In genomic region chrX:134459683-134460004, GRCh38 we compare ENCODE assay signal across 8 cellular contexts. TPM values are rescaled to one million over a fixed set of nuclear protein-coding genes. Genes with fewer than 3 reads are reported as not detected.
DNase-seq lines count a peak whose midpoint lies in the region; ATAC-seq, FAIRE-seq and TF ChIP-seq lines count a peak whose summit lies in the region.

No MANE protein-coding gene starts in this region.

- peak overlapping the region; percentile 87 for H3K27ac Mint-ChIP-seq in GM23338

- H3F3A ChIP-seq in GM23338 (replicated peaks; ENCODE audit: low read depth) = no peaks in the 10 kb centered on the region
- no peaks in the 10 kb centered on the region for H3F3A ChIP-seq in OCI-LY1 (ENCODE audit: insufficient read depth, low read length)
- H3F3A ChIP-seq in neural cell (ENCODE audit: insufficient read depth, low read length, poor library complexity, severe bottlenecking) = no peaks in the 10 kb centered on the region

- TF ChIP-seq POLR2A in H1 (IDR thresholded peaks at IDR 0.05; ENCODE audit: control extremely low read depth in 1 of 2, low read depth in 2 of 2, low read length in 2 of 2) = no peak; a peak in 1 of 3 replicates

- POLR2A ChIA-PET in H1 (lab: Charles Lee; ENCODE audit: partially characterized antibody) = interaction anchor here (0.7 to 2.2 kb wide), 2 partner anchors 67 to 305 kb away, joined by 3 to 6 read pairs; no protein-coding TSS in a partner anchor

- peak overlapping the region; percentile 79 for H3K4me2 ChIP-seq in GM23338
- H3K4me2 ChIP-seq in OCI-LY1 (ENCODE audit: low read length) = peak overlapping the region; percentile 91
- peak overlapping the region; percentile 48 to 57 for H3K4me2 ChIP-seq in H1 (ENCODE audit: insufficient read depth in 1 of 2, low read depth in 2 of 2, low read length in 2 of 2)
- H3K4me2 ChIP-seq in neural cell (ENCODE audit: low read length) = no peak overlapping the region

- no peak overlapping the region for H3K56ac ChIP-seq in H1 (replicated peaks; ENCODE audit: insufficient read length, low read depth, low read length)

- TF ChIP-seq EP300 in H1 (IDR thresholded peaks at IDR 0.05; ENCODE audit: borderline replicate concordance in 1 of 2, low read depth in 2 of 2, low read length in 2 of 2) = no peak
- TF ChIP-seq EP300 in neural cell (conservative IDR thresholded peaks at IDR 0.05; ENCODE audit: poor library complexity, severe bottlenecking) = no peak

- no peak overlapping the region for H2BK20ac ChIP-seq in H1 (ENCODE audit: low read length)

- no peaks in the 10 kb centered on the region; the same call in 1 of the 2 replicates for H4K20me1 ChIP-seq in GM23338 (replicated peaks; ENCODE audit: insufficient read depth)
- H4K20me1 ChIP-seq in OCI-LY1 (ENCODE audit: insufficient read depth, low read length) = no peaks in the 10 kb centered on the region
- H4K20me1 ChIP-seq in H1 (replicated peaks in 1 of 2; ENCODE audit: control insufficient read depth in 1 of 2, insufficient read depth in 2 of 2, low read length in 2 of 2) = no peaks in the 10 kb centered on the region
- H4K20me1 ChIP-seq in neural cell (ENCODE audit: insufficient read depth) = no peaks in the 10 kb centered on the region

- H3K18ac ChIP-seq in H1 (ENCODE audit: extremely low read depth, low read length) = no peak overlapping the region; the same call in 1 of the 2 replicates

- H3K14ac ChIP-seq in H1 (ENCODE audit: insufficient read length) = no peak overlapping the region

- TF ChIP-seq CTCF in GM23338 (conservative IDR thresholded peaks at IDR 0.05; ENCODE audit: low read depth in 2 of 2) = no peak
- no peak for TF ChIP-seq CTCF in OCI-LY1 (IDR thresholded peaks at IDR 0.05; ENCODE audit: low read length)
- TF ChIP-seq CTCF in H1 (IDR thresholded peaks at IDR 0.05; ENCODE audit: control extremely low read depth in 1 of 3, insufficient read depth in 1 of 3, low read depth in 1 of 3, low read length in 3 of 3) = no peak
- TF ChIP-seq CTCF in neural cell (IDR thresholded peaks at IDR 0.05; ENCODE audit: poor library complexity, severe bottlenecking) = no peak

- no peaks in the 10 kb centered on the region for H3K9me3 Mint-ChIP-seq in GM23338

- H3K4me3 Mint-ChIP-seq in GM23338 = peak overlapping the region; percentile 75

- no peak for FAIRE-seq in H1 (lab: Jason Lieb, UNC)

- H3K9ac ChIP-seq in OCI-LY1 (ENCODE audit: low read length) (peak overlapping the region; percentile 84), H1 (replicated peaks in 1 of 4; ENCODE audit: extremely low read depth in 1 of 4, low read depth in 3 of 4, low read length in 3 of 4) (peak overlapping the region in 3 of 4 experiments; percentile 15 to 64 (median 42); a peak in 4 of 7 replicates), neural cell (ENCODE audit: low read length) (peak overlapping the region; percentile 49)

- WGBS in H1 (ENCODE audit: extremely low coverage in 1 of 2, insufficient coverage in 1 of 2, insufficient read length in 1 of 2, insufficient replicate concordance in 2 of 2, low coverage in 1 of 2, low lambda C conversion rate in 2 of 2, missing lambda C conversion rate in 1 of 2), 2 experiments = 12% methylated on average over 12 of the region's 12 CpGs; no CpG with 5 or more reads in 1 of the 2 experiments

- H3K27me3 Mint-ChIP-seq in GM23338 (ENCODE audit: insufficient read depth, low read depth, poor library complexity) = no peaks in the 10 kb centered on the region

- CTCF ChIA-PET in H1 (lab: Charles Lee; ENCODE audit: partially characterized antibody) = no interaction called here

- H3K4me1 Mint-ChIP-seq in GM23338 = no peaks in the 10 kb centered on the region

- H2AFZ ChIP-seq in GM23338 = peak overlapping the region; percentile 91; the same call in 1 of the 2 replicates
- 0 out of 2 replicates have a peak overlapping the region, but pooled peaks have one; percentile 69 for H2AFZ ChIP-seq in OCI-LY1 (ENCODE audit: low read length)
- H2AFZ ChIP-seq in H1 (ENCODE audit: low read length) = peak overlapping the region; percentile 62; the same call in 1 of the 2 replicates
- H2AFZ ChIP-seq in neural cell (ENCODE audit: low read depth, low read length) = no peak overlapping the region

- no peak overlapping the region for H3K4ac ChIP-seq in H1 (replicated peaks; ENCODE audit: insufficient read length, low read depth, low read length)

- H3K36me3 ChIP-seq in GM23338 (ENCODE audit: insufficient read depth) (no peaks in the 10 kb centered on the region), OCI-LY1 (ENCODE audit: insufficient read depth, low read length) (no peaks in the 10 kb centered on the region; the same call in 1 of the 2 replicates), H1 (ENCODE audit: control insufficient read depth in 2 of 4, insufficient read depth in 4 of 4, low read length in 3 of 4) (no peaks in the 10 kb centered on the region), neural cell (ENCODE audit: insufficient read depth, low read length) (no peaks in the 10 kb centered on the region)

- no peak overlapping the region for H2AK5ac ChIP-seq in H1 (ENCODE audit: low read depth, low read length)

- H3K4me1 ChIP-seq in GM23338 (ENCODE audit: insufficient read depth) (no peaks in the 10 kb centered on the region; the same call in 1 of the 2 replicates), OCI-LY1 (ENCODE audit: insufficient read depth, low read length, severe bottlenecking) (peaks cover 30% of the 10 kb centered on the region), H1 (replicated peaks in 1 of 4; ENCODE audit: control insufficient read depth in 3 of 4, insufficient read depth in 4 of 4, low read length in 3 of 4) (0 out of 7 replicates have a peak, but pooled peaks cover 0 to 2% (median 0%) of the 10 kb centered on the region in 4 experiments)

- H3K79me2 ChIP-seq in GM23338 (replicated peaks; ENCODE audit: insufficient read depth) (peaks cover 41% of the 10 kb centered on the region), OCI-LY1 (ENCODE audit: insufficient read depth, low read length) (peaks cover 39% of the 10 kb centered on the region), H1 (ENCODE audit: control insufficient read depth in 1 of 2, insufficient read depth in 2 of 2, low read length in 2 of 2) (peaks cover 0 to 37% of the 10 kb centered on the region in 2 experiments; a peak in 2 of 4 replicates), neural cell (replicated peaks; ENCODE audit: insufficient read depth, low read length) (peaks cover 4% of the 10 kb centered on the region)

- H3K9me3 ChIP-seq in OCI-LY1 (ENCODE audit: low read length) = no peaks in the 10 kb centered on the region
- no peaks in the 10 kb centered on the region for H3K9me3 ChIP-seq in H1 (ENCODE audit: insufficient read depth in 2 of 2, low read depth in 1 of 2, low read length in 1 of 2)
- no peaks in the 10 kb centered on the region for H3K9me3 ChIP-seq in neural cell (ENCODE audit: low read length)

- H3K27ac ChIP-seq in GM23338 (ENCODE audit: low read depth) (peak overlapping the region; percentile 88), OCI-LY1 (ENCODE audit: low read depth, low read length, poor library complexity, severe bottlenecking) (peak overlapping the region; percentile 39), H1 (ENCODE audit: low read depth, low read length) (peak overlapping the region; percentile 67), neural cell (ENCODE audit: low read length) (no peak overlapping the region)

- no peak overlapping the region for H2BK12ac ChIP-seq in H1 (ENCODE audit: low read depth, low read length)

- H3K79me1 ChIP-seq in H1 (ENCODE audit: low read depth, low read length) = no peaks in the 10 kb centered on the region

- H4K8ac ChIP-seq in H1 (ENCODE audit: extremely low read depth, insufficient read depth, low read length) = peak overlapping the region; percentile 84; the same call in 1 of the 2 replicates

- H2BK5ac ChIP-seq in H1 (ENCODE audit: low read depth, low read length) = no peak overlapping the region

- H3K23ac ChIP-seq in H1 (ENCODE audit: insufficient read length) = no peak overlapping the region

- intact Hi-C loops in posterior cingulate gyrus (cut with DNase I) = no loop called here

- H2BK120ac ChIP-seq in H1 (replicated peaks; ENCODE audit: low read depth, low read length) = no peak overlapping the region

- no peaks in the 10 kb centered on the region for H3K27me3 ChIP-seq in GM23338 (ENCODE audit: insufficient read depth)
- no peaks in the 10 kb centered on the region for H3K27me3 ChIP-seq in OCI-LY1 (ENCODE audit: insufficient read depth, low read length)
- H3K27me3 ChIP-seq in H1 (replicated peaks in 1 of 4; ENCODE audit: control insufficient read depth in 3 of 4, extremely low read depth in 1 of 4, insufficient read depth in 3 of 4, low read length in 3 of 4) = no peaks in the 10 kb centered on the region
- H3K27me3 ChIP-seq in neural cell (ENCODE audit: insufficient read depth, low read depth, low read length) = no peaks in the 10 kb centered on the region

- TF ChIP-seq RAD21 in H1 (IDR thresholded peaks at IDR 0.05 in 1 of 2, conservative IDR thresholded peaks at IDR 0.05 in 1 of 2; ENCODE audit: low read depth in 2 of 2, low read length in 2 of 2) = no peak
- TF ChIP-seq RAD21 in neural cell (conservative IDR thresholded peaks at IDR 0.05) = no peak

- peaks cover 2% of the 10 kb centered on the region; the same call in 1 of the 3 replicates for H3K36me3 Mint-ChIP-seq in GM23338 (ENCODE audit: low read depth)

- no peak overlapping the region for H2BK15ac ChIP-seq in H1 (ENCODE audit: low read length)

- no peaks in the 10 kb centered on the region for H3K23me2 ChIP-seq in H1 (ENCODE audit: low read depth, low read length)

- no peak overlapping the region for H4K5ac ChIP-seq in H1 (ENCODE audit: insufficient read length, low read depth, low read length)

- peak overlapping the region; percentile 70 for H3K4me3 ChIP-seq in GM23338
- peak overlapping the region; percentile 94 for H3K4me3 ChIP-seq in OCI-LY1 (ENCODE audit: low read depth, low read length, poor library complexity, severe bottlenecking)
- peak overlapping the region; percentile 40 to 59 (median 48); a peak in 6 of 8 replicates for H3K4me3 ChIP-seq in H1 (ENCODE audit: extremely low read depth in 1 of 4, insufficient read depth in 2 of 4, low read depth in 3 of 4, low read length in 4 of 4)
- H3K4me3 ChIP-seq in neural cell (ENCODE audit: low read length) = peak overlapping the region; percentile 70

- no peak overlapping the region for H4K91ac ChIP-seq in H1 (replicated peaks; ENCODE audit: insufficient read length, low read length)

- no peak; the same call in 2 of the 3 replicates for ATAC-seq in GM23338

- DNase-seq in DMS53 (lab: John Stamatoyannopoulos, UW) (peak; percentile 77), GM23338 (ENCODE audit: low spot score) (no peak), H1 (ENCODE audit: low read depth in 1 of 2, low spot score in 2 of 2) (no peak), NCI-H2227 (lab: John Stamatoyannopoulos, UW; ENCODE audit: unreplicated experiment) (no peak), posterior cingulate gyrus (no peak)
- no peak for DNase-seq in activated CD4-positive, alpha-beta T cell treated with anti-CD3 and anti-CD28 coated beads for 4 hours

- no peaks in the 10 kb centered on the region for H3K9me2 ChIP-seq in GM23338 (ENCODE audit: insufficient read depth)
- no peaks in the 10 kb centered on the region for H3K9me2 ChIP-seq in OCI-LY1 (ENCODE audit: low read depth, low read length)
- no peaks in the 10 kb centered on the region for H3K9me2 ChIP-seq in neural cell (ENCODE audit: insufficient read depth, low read length)

RNA-seq across cellular contexts. Expression of gene HPRT1, which starts 0.3 kb away (rescaled TPM):
- 27.0 and 53.1 TPM in 2 replicates for total RNA-seq in GM23338 (2014; rRNA removed; shearing (Covaris generic))
- polyA plus RNA-seq in GM23338 (2016; fragmentation: Nextera tagmentation; extraction: Ambion mirVana) (76.8 and 79.4 TPM in 2 replicates), H1 (2011; rRNA removed) (11.0 and 16.9 TPM in 2 replicates), neural cell (10.1 and 13.2 TPM in 2 replicates)
- total RNA-seq in H1 (2021; fragmentation: NEBNext Ultra II Directional; extraction: Animal tissue kit (Norgen Biotek cat#: 25700)) = 49.5 and 56.0 TPM in 2 replicates
- polyA plus RNA-seq in H1 (2011; cell fraction: cytosol; rRNA removed) = 21.3 TPM
- polyA plus RNA-seq in H1 (2011; cell fraction: nucleus; rRNA removed) = 3.9 TPM
- polyA plus RNA-seq in H1 (2012, experiment 1 of 2) = 34.8 to 52.6 TPM (median 39.7 TPM) in 4 replicates
- polyA plus RNA-seq in H1 (2012, experiment 2 of 2) = 15.2 TPM
- polyA plus RNA-seq in H1 (2013, experiment 1 of 2) = 28.6 TPM
- polyA plus RNA-seq in H1 (2013, experiment 2 of 2) = 27.6 TPM
- 13.7 and 15.2 TPM in 2 replicates for polyA minus RNA-seq in H1 (2011; rRNA and poly(A)+ RNA removed)
- polyA minus RNA-seq in H1 (2011; cell fraction: cytosol; rRNA and poly(A)+ RNA removed) = 20.3 TPM
- 7.1 TPM for polyA minus RNA-seq in H1 (2011; cell fraction: nucleus; rRNA and poly(A)+ RNA removed)
- 8.6 and 13.4 TPM in 2 replicates for polyA minus RNA-seq in neural cell
